19 cellular contexts compared by ENCODE assay signal in the genomic region with DNA sequence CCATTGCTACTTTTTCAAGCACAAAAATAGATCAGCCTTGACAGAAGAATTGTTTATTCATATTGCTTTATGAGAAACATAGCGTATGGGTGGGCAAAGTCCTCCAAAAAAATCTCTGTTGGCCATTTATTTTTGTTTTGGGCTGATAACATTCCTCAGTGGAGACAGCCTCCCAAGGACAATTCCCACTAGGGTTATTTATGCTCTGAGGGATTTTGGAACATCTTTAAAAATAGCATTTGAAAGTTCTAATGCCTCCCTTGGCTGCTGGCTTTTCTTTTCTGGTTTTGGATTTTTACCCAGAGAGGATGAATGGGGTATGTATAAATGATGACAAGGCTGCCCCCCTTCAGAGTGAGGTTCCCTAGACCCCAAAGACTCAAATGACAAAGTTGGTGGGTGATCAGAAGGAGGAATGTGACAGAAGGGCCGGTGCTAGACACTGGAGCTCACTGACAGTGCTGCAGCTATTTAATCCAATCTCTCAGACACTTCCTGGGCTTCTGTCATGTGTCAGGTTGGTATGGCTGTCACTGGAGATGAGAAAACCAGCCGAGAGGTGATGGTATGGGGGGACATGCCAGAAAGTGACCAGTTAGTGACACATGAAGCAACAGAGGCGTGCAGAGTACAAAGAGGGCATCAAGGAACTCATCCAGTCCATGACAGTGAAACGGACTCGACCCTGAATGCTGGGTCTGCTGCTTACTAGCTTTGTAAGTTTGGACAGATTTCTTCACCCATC.
DNase-seq lines count a peak whose midpoint lies in the region; ATAC-seq and TF ChIP-seq lines count a peak whose summit lies in the region.
"Had no signal": no experiment of that assay in that cellular context is flagged by ENCODE, and none has a peak within 500 bp of the region (broad histone marks: within the 10 kb centered on the region; RNA-seq: fewer than 3 reads in every experiment).

No MANE protein-coding gene starts in this region.

- DNase-seq in Right ventricle myocardium inferior (ENCODE audit: missing footprints) (no peak), cardiac septum (ENCODE audit: low spot score) (no peak), heart right ventricle (no peak), left ventricle myocardium superior (no peak), neuronal stem cell (ENCODE audit: low spot score) (no peak), GM10248 (ENCODE audit: extremely low spot score) (no peak), midbrain (lab: John Stamatoyannopoulos, UW) (no peak)
- DNase-seq in stimulated activated CD4-positive, alpha-beta T cell treated with anti-CD3 and anti-CD28 coated beads, Interleukin-4, amount 100 ng/mL, for 24 hours: no peak
- DNase-seq: Caco-2; CD4-positive, CD25-positive, alpha-beta regulatory T cell; CD8-positive, alpha-beta T cell; DMS153; DND-41; HFFc6 had no signal

- H2BK12ac ChIP-seq in neuronal stem cell (ENCODE audit: low read length): no peak overlapping the region

- POLR2A ChIA-PET in GM10248 (lab: Yijun Ruan, JAX): no interaction called here

- H3K14ac ChIP-seq in neuronal stem cell (ENCODE audit: low read length): no peak overlapping the region

- H3K9me3 ChIP-seq in heart right ventricle (no peaks in the 10 kb centered on the region), neuronal stem cell (replicated peaks in 1 of 2; ENCODE audit: control insufficient read depth in 2 of 2, insufficient read depth in 1 of 2, low read depth in 1 of 2, low read length in 2 of 2) (no peaks in the 10 kb centered on the region)
- H3K9me3 ChIP-seq: BLaER1, Caco-2, HAP-1 had no signal

- H3K4me2 ChIP-seq in neuronal stem cell (ENCODE audit: insufficient read depth, low read length, poor library complexity, severe bottlenecking): no peak overlapping the region
- H3K4me2 ChIP-seq: BLaER1, GM23338 had no signal

- no peak overlapping the region for H2BK15ac ChIP-seq in neuronal stem cell (ENCODE audit: low read length)

- H4K8ac ChIP-seq in neuronal stem cell (ENCODE audit: low read depth, low read length): no peak overlapping the region

- H2AFZ ChIP-seq in neuronal stem cell (ENCODE audit: low read length): no peak overlapping the region
- H2AFZ ChIP-seq: GM23338 had no signal

- no peak overlapping the region for H2BK5ac ChIP-seq in neuronal stem cell (ENCODE audit: low read length)

- no peak overlapping the region for H3K23ac ChIP-seq in neuronal stem cell (ENCODE audit: low read depth, low read length, poor library complexity)

- H3K27ac ChIP-seq in heart right ventricle (peak overlapping the region in 5 of 10 donors; percentile 2 to 64 (median 44)), neuronal stem cell (replicated peaks; ENCODE audit: low read length) (no peak overlapping the region)
- H3K27ac ChIP-seq: 22Rv1, BLaER1, C4-2B had no signal

- H4K91ac ChIP-seq in neuronal stem cell (ENCODE audit: low read depth, low read length, poor library complexity): peak overlapping the region; percentile 3

- CTCF ChIA-PET in GM10248 (lab: Yijun Ruan, JAX): interaction anchor here (1.5 to 2.5 kb wide), 2 partner anchors 11 to 32 kb away, joined by 4 to 12 read pairs; no protein-coding TSS in a partner anchor

- TF ChIP-seq CTCF in heart right ventricle (IDR thresholded peaks at IDR 0.05) (no peak), GM10248 (IDR thresholded peaks at IDR 0.05; ENCODE audit: control extremely low read depth, extremely low read depth, low read depth, missing control alignments) (no peak)

- H3K4me3 ChIP-seq in heart right ventricle (no peak overlapping the region), neuronal stem cell (ENCODE audit: low read length in 2 of 2) (no peak overlapping the region)
- H3K4me3 ChIP-seq: BLaER1, GM23338, HAP-1 had no signal

- H3K4me1 ChIP-seq in heart right ventricle: peaks cover 0 to 22% (median 5%) of the 10 kb centered on the region in 9 donors
- H3K4me1 ChIP-seq in neuronal stem cell (ENCODE audit: control insufficient read depth in 2 of 2, insufficient read depth in 1 of 2, low read depth in 1 of 2, low read length in 2 of 2): peaks cover 0 to 4% of the 10 kb centered on the region in 2 donors
- H3K4me1 ChIP-seq: BLaER1, Caco-2, HAP-1 had no signal

- no peaks in the 10 kb centered on the region for H3K27me3 ChIP-seq in heart right ventricle
- no peaks in the 10 kb centered on the region for H3K27me3 ChIP-seq in neuronal stem cell (ENCODE audit: control insufficient read depth in 3 of 3, insufficient read depth in 3 of 3, low read depth in 1 of 3, low read length in 3 of 3)
- H3K27me3 ChIP-seq: BLaER1 had no signal

- intact Hi-C loops in Right ventricle myocardium inferior (cut with DNase I): no loop called here
- intact Hi-C loops in cardiac septum (cut with DNase I): no loop called here
- intact Hi-C loops in heart right ventricle (cut with DNase I): loop anchor here in 1 of 10 donors (10.0 kb wide), 1 partner anchor 219 kb away; a partner anchor contains a TSS
- intact Hi-C loops in left ventricle myocardium superior (cut with micrococcal nuclease): no loop called here

- ATAC-seq in Right ventricle myocardium inferior (peak; percentile 39), heart right ventricle (peak; percentile 26 to 73 (median 42)), left ventricle myocardium superior (peak; percentile 80)
- ATAC-seq: CD8-positive, alpha-beta T cell; GM23338 had no signal

- H3K36me3 ChIP-seq in heart right ventricle (no peaks in the 10 kb centered on the region), neuronal stem cell (replicated peaks in 1 of 2; ENCODE audit: control insufficient read depth in 2 of 2, insufficient read depth in 2 of 2, low read length in 2 of 2) (no peaks in the 10 kb centered on the region)
- H3K36me3 ChIP-seq: BLaER1, HAP-1 had no signal

- no peak overlapping the region for H2AK5ac ChIP-seq in neuronal stem cell (ENCODE audit: low read depth, low read length)

- H2BK120ac ChIP-seq in neuronal stem cell (ENCODE audit: low read depth, low read length): no peak overlapping the region

- H3K4ac ChIP-seq in neuronal stem cell (ENCODE audit: low read length): no peak overlapping the region

- no peak overlapping the region for H3K18ac ChIP-seq in neuronal stem cell (ENCODE audit: low read length)

- H3K9ac ChIP-seq in neuronal stem cell (ENCODE audit: low read depth, low read length, poor library complexity): no peak overlapping the region
- H3K9ac ChIP-seq: BLaER1 had no signal

- no peaks in the 10 kb centered on the region for H3K79me1 ChIP-seq in neuronal stem cell (ENCODE audit: low read depth, low read length)

- WGBS in heart right ventricle, 2 donors: 31 to 36% methylated on average over 6 of the region's 6 CpGs
- WGBS in neuronal stem cell (ENCODE audit: extremely low coverage in 2 of 2, insufficient read length in 2 of 2, insufficient replicate concordance in 1 of 2), 2 donors: no CpG with 5 or more reads among the region's 6 CpGs
